ENCODE assay signal across 8 cellular contexts in genomic region chr16:89506791-89507191, GRCh38. TPM values are rescaled to one million over a fixed set of nuclear protein-coding genes. Genes with fewer than 3 reads are reported as not detected.
DNase-seq lines count a peak whose midpoint lies in the region; ATAC-seq and TF ChIP-seq lines count a peak whose summit lies in the region.

No MANE protein-coding gene starts in this region.

- TF ChIP-seq CTCF in coronary artery (IDR thresholded peaks at IDR 0.05) (no peak), osteocyte (IDR thresholded peaks at IDR 0.05) (no peak)

- H3K9me3 Mint-ChIP-seq in osteocyte (ENCODE audit: unreplicated experiment) = no peaks in the 10 kb centered on the region

- peak overlapping the region; percentile 98 for H3K4me3 ChIP-seq in coronary artery

- H3K36me3 Mint-ChIP-seq in T-helper 17 cell (ENCODE audit: low read depth) (no peaks in the 10 kb centered on the region), osteocyte (ENCODE audit: unreplicated experiment) (no peaks in the 10 kb centered on the region)

- H3K27ac ChIP-seq in coronary artery = peak overlapping the region in 1 of 2 donors; percentile 95

- DNase-seq in EL (peak; percentile 23), T-helper 17 cell (peak in 1 of 3 donors; percentile 19), coronary artery (ENCODE audit: low spot score) (no peak), osteocyte (ENCODE audit: extremely low spot score, unreplicated experiment) (no peak), NCI-H2227 (lab: John Stamatoyannopoulos, UW; ENCODE audit: unreplicated experiment) (no peak)

- ATAC-seq in T-helper 17 cell (no peak), GM21576 (IDR thresholded peaks at IDR 0.05; ENCODE audit: unreplicated experiment) (no peak), HG03378 (IDR thresholded peaks at IDR 0.05; ENCODE audit: unreplicated experiment) (no peak), HG02642 (IDR thresholded peaks at IDR 0.05; ENCODE audit: poor library complexity, unreplicated experiment) (no peak)

- peak overlapping the region; percentile 95 for H3K27ac Mint-ChIP-seq in T-helper 17 cell
- H3K27ac Mint-ChIP-seq in osteocyte (ENCODE audit: unreplicated experiment) = peak overlapping the region; percentile 47

- no peaks in the 10 kb centered on the region for H3K9me3 ChIP-seq in T-helper 17 cell (ENCODE audit: control insufficient read depth, low read length, poor library complexity, severe bottlenecking)

- H3K27me3 Mint-ChIP-seq in T-helper 17 cell (no peaks in the 10 kb centered on the region), osteocyte (ENCODE audit: unreplicated experiment) (no peaks in the 10 kb centered on the region)

- peaks cover 24% of the 10 kb centered on the region for H3K4me1 Mint-ChIP-seq in T-helper 17 cell
- H3K4me1 Mint-ChIP-seq in osteocyte (ENCODE audit: unreplicated experiment) = peaks cover 38% of the 10 kb centered on the region

- H3K4me3 Mint-ChIP-seq in T-helper 17 cell (peak overlapping the region; percentile 94), osteocyte (ENCODE audit: unreplicated experiment) (peak overlapping the region; percentile 63)

RNA-seq across cellular contexts. Expression of gene SPG7, which starts 1.4 kb away (rescaled TPM):
- total RNA-seq in T-helper 17 cell = 100 to 1,000 TPM; 140 to 154 TPM
- 113 and 125 TPM in 2 replicates for total RNA-seq in osteocyte

RNA-seq across cellular contexts. Expression of gene ANKRD11, which starts 16.4 kb away (rescaled TPM):
- total RNA-seq in T-helper 17 cell (100 to 1,000 TPM; 197 to 251 TPM), osteocyte (188 and 209 TPM in 2 replicates)

RNA-seq across cellular contexts. Expression of gene RPL13, which starts 53.7 kb away (rescaled TPM):
- total RNA-seq in T-helper 17 cell = 1,000 to 10,000 TPM; 4,192 to 4,476 TPM
- 1,759 and 1,785 TPM in 2 replicates for total RNA-seq in osteocyte
